ENCODE assay signal across 1 cellular context in the genomic region with DNA sequence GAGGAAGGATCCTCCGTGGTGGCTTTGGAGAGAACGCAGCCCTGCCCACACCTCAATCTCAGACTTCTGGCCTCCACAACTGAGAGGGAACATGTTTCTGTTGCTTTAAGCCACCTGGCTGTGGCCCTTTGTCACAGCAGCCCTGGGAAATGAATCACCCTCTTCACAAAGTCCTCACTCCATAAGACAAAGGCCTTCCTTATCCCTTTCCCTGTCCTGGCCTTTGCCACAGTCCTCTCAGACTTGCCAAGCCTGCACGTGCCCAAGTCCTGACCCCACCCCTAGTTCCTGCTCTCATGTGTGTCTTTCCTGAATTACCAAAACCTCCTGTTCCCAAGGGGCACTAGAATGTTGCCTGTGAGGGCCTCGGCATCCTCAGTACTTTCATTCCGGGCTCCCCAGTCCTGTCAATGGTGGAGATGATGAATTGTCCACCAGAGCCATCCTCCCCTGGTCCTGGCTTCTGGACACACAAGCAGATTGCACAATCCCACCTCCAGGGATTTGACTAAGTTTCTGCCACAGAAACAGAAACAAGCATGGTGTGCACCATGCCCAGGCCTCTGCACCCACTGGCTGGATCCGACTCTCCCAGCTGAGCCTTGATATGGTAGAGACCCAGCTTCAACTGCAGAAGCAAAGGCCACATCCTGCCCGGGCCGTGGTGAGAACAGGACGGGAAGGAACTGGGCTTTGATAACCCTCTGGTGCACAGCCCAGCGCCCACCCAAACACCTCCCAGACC.
TF ChIP-seq lines count a peak whose summit lies in the region.

No MANE protein-coding gene starts in this region.

TF ChIP-seq in HCT116, 20 proteins besides CTCF, POLR2A, EP300 and RAD21 (continued from another document):
- TF ChIP-seq, protein P1, sequence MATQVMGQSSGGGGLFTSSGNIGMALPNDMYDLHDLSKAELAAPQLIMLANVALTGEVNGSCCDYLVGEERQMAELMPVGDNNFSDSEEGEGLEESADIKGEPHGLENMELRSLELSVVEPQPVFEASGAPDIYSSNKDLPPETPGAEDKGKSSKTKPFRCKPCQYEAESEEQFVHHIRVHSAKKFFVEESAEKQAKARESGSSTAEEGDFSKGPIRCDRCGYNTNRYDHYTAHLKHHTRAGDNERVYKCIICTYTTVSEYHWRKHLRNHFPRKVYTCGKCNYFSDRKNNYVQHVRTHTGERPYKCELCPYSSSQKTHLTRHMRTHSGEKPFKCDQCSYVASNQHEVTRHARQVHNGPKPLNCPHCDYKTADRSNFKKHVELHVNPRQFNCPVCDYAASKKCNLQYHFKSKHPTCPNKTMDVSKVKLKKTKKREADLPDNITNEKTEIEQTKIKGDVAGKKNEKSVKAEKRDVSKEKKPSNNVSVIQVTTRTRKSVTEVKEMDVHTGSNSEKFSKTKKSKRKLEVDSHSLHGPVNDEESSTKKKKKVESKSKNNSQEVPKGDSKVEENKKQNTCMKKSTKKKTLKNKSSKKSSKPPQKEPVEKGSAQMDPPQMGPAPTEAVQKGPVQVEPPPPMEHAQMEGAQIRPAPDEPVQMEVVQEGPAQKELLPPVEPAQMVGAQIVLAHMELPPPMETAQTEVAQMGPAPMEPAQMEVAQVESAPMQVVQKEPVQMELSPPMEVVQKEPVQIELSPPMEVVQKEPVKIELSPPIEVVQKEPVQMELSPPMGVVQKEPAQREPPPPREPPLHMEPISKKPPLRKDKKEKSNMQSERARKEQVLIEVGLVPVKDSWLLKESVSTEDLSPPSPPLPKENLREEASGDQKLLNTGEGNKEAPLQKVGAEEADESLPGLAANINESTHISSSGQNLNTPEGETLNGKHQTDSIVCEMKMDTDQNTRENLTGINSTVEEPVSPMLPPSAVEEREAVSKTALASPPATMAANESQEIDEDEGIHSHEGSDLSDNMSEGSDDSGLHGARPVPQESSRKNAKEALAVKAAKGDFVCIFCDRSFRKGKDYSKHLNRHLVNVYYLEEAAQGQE (IDR thresholded peaks at IDR 0.05; ENCODE audit: low read depth): no peak
- no peak for TF ChIP-seq TCF7L2 (IDR thresholded peaks at IDR 0.05; ENCODE audit: borderline replicate concordance, extremely low read depth, insufficient read depth, insufficient read length)
- TF ChIP-seq POLR2AphosphoS5 (IDR thresholded peaks at IDR 0.05; ENCODE audit: low read depth, low read length): no peak
- no peak for TF ChIP-seq ZNF274 (IDR thresholded peaks at IDR 0.05; ENCODE audit: low read depth, low read length)
- TF ChIP-seq JUND (IDR thresholded peaks at IDR 0.05): no peak
